17 cellular contexts compared by ENCODE assay signal in the genomic region with DNA sequence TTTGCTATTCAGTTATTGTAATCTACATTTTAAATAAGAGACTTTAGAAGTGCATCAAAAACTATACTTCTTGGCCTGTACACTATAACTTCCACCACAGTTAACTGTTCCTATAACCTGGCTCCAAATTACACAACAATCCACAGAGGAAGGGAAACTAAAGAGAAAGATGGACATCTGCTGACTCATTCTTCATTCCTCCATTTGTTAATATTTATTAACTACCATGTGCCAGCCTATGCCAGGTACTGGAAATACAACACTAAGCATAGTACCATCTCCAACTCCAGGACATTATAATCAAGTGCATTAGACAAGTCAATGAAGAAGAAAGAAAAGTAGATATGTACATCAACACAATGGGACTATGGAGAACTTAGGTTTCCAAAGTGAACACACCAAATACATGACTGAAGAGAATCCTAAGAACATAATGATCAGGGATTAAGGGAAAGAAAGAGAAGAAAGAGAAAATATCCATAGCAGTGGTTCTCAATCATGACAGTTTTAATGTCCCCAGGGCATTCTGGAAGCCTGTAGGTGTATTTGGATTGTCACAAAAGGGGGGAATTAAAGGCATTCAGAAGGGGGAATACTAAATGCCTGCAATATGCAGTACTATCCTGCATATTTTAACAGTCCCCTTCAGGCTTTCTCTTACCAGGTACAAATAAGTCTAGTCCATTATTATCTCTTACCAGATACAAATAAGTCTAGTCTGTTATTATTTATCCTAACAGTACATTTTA. TPM values are rescaled to one million over a fixed set of nuclear protein-coding genes. Genes with fewer than 3 reads are reported as not detected.
DNase-seq lines count a peak whose midpoint lies in the region; ATAC-seq, FAIRE-seq and TF ChIP-seq lines count a peak whose summit lies in the region.
"Had no signal": no experiment of that assay in that cellular context is flagged by ENCODE, and none has a peak within 500 bp of the region (broad histone marks: within the 10 kb centered on the region; RNA-seq: fewer than 3 reads in every experiment).

No MANE protein-coding gene starts in this region.

- H3K36me3 Mint-ChIP-seq in MCF 10A (ENCODE audit: insufficient read depth, unreplicated experiment) = peaks cover 52% of the 10 kb centered on the region
- peaks cover 56% of the 10 kb centered on the region for H3K36me3 Mint-ChIP-seq in WTC11

- H3K9me3 Mint-ChIP-seq in MCF 10A (ENCODE audit: unreplicated experiment) (no peaks in the 10 kb centered on the region), WTC11 (0 out of 2 replicates have a peak, but pooled peaks cover 3% of the 10 kb centered on the region)
- H3K9me3 Mint-ChIP-seq: activated CD4-positive, alpha-beta T cell treated with anti-CD3 and anti-CD28 coated beads, Interleukin-2, amount 10 ng/mL, durations not matched to agents 24 days and 14 days; immature natural killer cell; type B pancreatic cell had no signal

- no peaks in the 10 kb centered on the region for H4K20me1 ChIP-seq in keratinocyte (ENCODE audit: control insufficient read depth, extremely low read depth, insufficient read depth, low read length)

- CTCF ChIA-PET in MCF 10A (lab: Yijun Ruan, JAX) = no interaction called here
- CTCF ChIA-PET in WTC11 (lab: Charles Lee) = no interaction called here

- no peak overlapping the region for H3K27ac ChIP-seq in breast epithelium
- H3K27ac ChIP-seq in keratinocyte (ENCODE audit: control insufficient read depth, insufficient read depth, low read length) = peak overlapping the region; percentile 4
- H3K27ac ChIP-seq: skin epidermis had no signal

- H3K27me3 ChIP-seq in breast epithelium (no peaks in the 10 kb centered on the region), keratinocyte (ENCODE audit: control insufficient read depth, extremely low read depth, insufficient read depth, low read length) (no peaks in the 10 kb centered on the region)

- dilution Hi-C loops in keratinocyte (cut with MboI; ENCODE audit: extremely low pct_ligation_motif_present, low sequenced_read_pairs) = no loop called here

- H3K4me1 ChIP-seq in breast epithelium (no peaks in the 10 kb centered on the region), keratinocyte (ENCODE audit: control insufficient read depth, extremely low read depth, insufficient read depth, low read length) (peaks cover 7% of the 10 kb centered on the region)

- H3K4me3 Mint-ChIP-seq in MCF 10A (ENCODE audit: unreplicated experiment) (no peak overlapping the region), WTC11 (no peak overlapping the region)
- H3K4me3 Mint-ChIP-seq: activated CD4-positive, alpha-beta T cell treated with anti-CD3 and anti-CD28 coated beads, Interleukin-2, amount 10 ng/mL, durations not matched to agents 24 days and 14 days; immature natural killer cell; type B pancreatic cell had no signal

- H3K4me3 ChIP-seq in breast epithelium (no peak overlapping the region), keratinocyte (ENCODE audit: control insufficient read depth in 2 of 3, extremely low read depth in 1 of 3, insufficient read depth in 2 of 3, low read depth in 1 of 3, low read length in 3 of 3) (no peak overlapping the region)
- H3K4me3 ChIP-seq: skin epidermis had no signal

- peak; percentile 46 for DNase-seq in MCF 10A (ENCODE audit: unreplicated experiment)
- DNase-seq in breast epithelium (ENCODE audit: low spot score in 2 of 2) = no peak
- no peak for DNase-seq in WTC11 (ENCODE audit: low spot score)
- DNase-seq in keratinocyte (ENCODE audit: low read depth, low spot score) = no peak
- no peak for DNase-seq in NCI-H146 treated with DMSO at 0.1 percent for 48 hours (lab: John Stamatoyannopoulos, UW; ENCODE audit: unreplicated experiment)
- DNase-seq in stimulated activated naive CD4-positive, alpha-beta T cell treated with Interleukin-2 at 50 U/mL for 16 hours (lab: John Stamatoyannopoulos, UW) = no peak
- no peak for DNase-seq in stimulated activated CD4-positive, alpha-beta T cell treated with anti-CD3 and anti-CD28 coated beads, Interleukin-2, amount 100 ng/mL, for 48 hours
- no peak for DNase-seq in hippocampal formation (lab: John Stamatoyannopoulos, UW)
- DNase-seq: activated CD4-positive, alpha-beta T cell treated with anti-CD3 and anti-CD28 coated beads, Interleukin-2, amount 10 ng/mL, durations not matched to agents 24 days and 14 days; activated effector memory CD4-positive, alpha-beta T cell treated with Interleukin-2 at 50 U/mL for 16 hours; GDM1; immature natural killer cell; naive thymus-derived CD4-positive, alpha-beta T cell; NCI-H1417; NCI-H524 treated with DMSO at 0.1 percent for 48 hours had no signal

- no peak for ATAC-seq in WTC11
- ATAC-seq: naive thymus-derived CD4-positive, alpha-beta T cell had no signal

- peaks cover 27% of the 10 kb centered on the region for H3K79me2 ChIP-seq in keratinocyte (ENCODE audit: control insufficient read depth, insufficient read depth, low read length)

- POLR2A ChIA-PET in MCF 10A (lab: Yijun Ruan, JAX) (interaction anchor here (1.2 kb wide), 1 partner anchor 9 kb away, joined by 4 read pairs; no protein-coding TSS in a partner anchor), WTC11 (lab: Charles Lee) (no interaction called here)

- no peak overlapping the region for H3K9ac ChIP-seq in keratinocyte (ENCODE audit: control insufficient read depth, extremely low read depth, insufficient read depth, low read length)

- TF ChIP-seq CTCF in MCF 10A (IDR thresholded peaks at IDR 0.05; ENCODE audit: unreplicated experiment) (no peak), breast epithelium (IDR thresholded peaks at IDR 0.05) (no peak), WTC11 (IDR thresholded peaks at IDR 0.05) (no peak), keratinocyte (optimal IDR thresholded peaks at IDR 0.05 in 1 of 3, IDR thresholded peaks at IDR 0.05 in 1 of 3, conservative IDR thresholded peaks at IDR 0.05 in 1 of 3; ENCODE audit: extremely low read depth in 1 of 3, insufficient read depth in 2 of 3, low read length in 3 of 3) (no peak)

- peak overlapping the region; percentile 21 for H3K27ac Mint-ChIP-seq in MCF 10A (ENCODE audit: low read depth, unreplicated experiment)
- H3K27ac Mint-ChIP-seq in WTC11 = peak overlapping the region; percentile 42
- H3K27ac Mint-ChIP-seq: activated CD4-positive, alpha-beta T cell treated with anti-CD3 and anti-CD28 coated beads, Interleukin-2, amount 10 ng/mL, durations not matched to agents 24 days and 14 days; immature natural killer cell; type B pancreatic cell had no signal

- intact Hi-C loops in MCF 10A (cut with micrococcal nuclease) (no loop called here), breast epithelium (cut with DNase I; ENCODE audit: low total_unique reads) (no loop called here)

- no peak overlapping the region for H3K4me2 ChIP-seq in keratinocyte (ENCODE audit: control insufficient read depth, extremely low read depth, insufficient read depth, low read depth, low read length)

- H3K4me1 Mint-ChIP-seq in MCF 10A (ENCODE audit: insufficient read depth, unreplicated experiment) = peaks cover 28% of the 10 kb centered on the region
- no peaks in the 10 kb centered on the region for H3K4me1 Mint-ChIP-seq in WTC11

- H3K27me3 Mint-ChIP-seq in MCF 10A (ENCODE audit: insufficient read depth, unreplicated experiment) (no peaks in the 10 kb centered on the region), WTC11 (ENCODE audit: low read depth) (no peaks in the 10 kb centered on the region)
- H3K27me3 Mint-ChIP-seq: activated CD4-positive, alpha-beta T cell treated with anti-CD3 and anti-CD28 coated beads, Interleukin-2, amount 10 ng/mL, durations not matched to agents 24 days and 14 days; naive thymus-derived CD4-positive, alpha-beta T cell; type B pancreatic cell had no signal

- H3K36me3 ChIP-seq in breast epithelium = no peaks in the 10 kb centered on the region
- peaks cover 2 to 5% of the 10 kb centered on the region in 2 experiments for H3K36me3 ChIP-seq in keratinocyte (ENCODE audit: control insufficient read depth in 2 of 2, extremely low read depth in 1 of 2, insufficient read depth in 2 of 2, low read length in 2 of 2)

- H2AFZ ChIP-seq in keratinocyte (ENCODE audit: control insufficient read depth, low read length) = peak overlapping the region; percentile 2

- H3K9me1 ChIP-seq in keratinocyte (ENCODE audit: control insufficient read depth, extremely low read depth, insufficient read depth, low read length) = no peaks in the 10 kb centered on the region

- TF ChIP-seq POLR2A in breast epithelium (IDR thresholded peaks at IDR 0.05) = no peak

- H3K9me3 ChIP-seq in breast epithelium (no peaks in the 10 kb centered on the region), keratinocyte (ENCODE audit: control insufficient read depth, low read depth, low read length) (no peaks in the 10 kb centered on the region)

- FAIRE-seq in keratinocyte (lab: Jason Lieb, UNC) = peak; percentile 56

- BruUV-seq in MCF 10A (replicated peaks; lab: Mats Ljungman, UMichigan) = no TSS peak

TF ChIP-seq in WTC11, 78 proteins besides CTCF, POLR2A, EP300 and RAD21:
- TF ChIP-seq, protein P1, sequence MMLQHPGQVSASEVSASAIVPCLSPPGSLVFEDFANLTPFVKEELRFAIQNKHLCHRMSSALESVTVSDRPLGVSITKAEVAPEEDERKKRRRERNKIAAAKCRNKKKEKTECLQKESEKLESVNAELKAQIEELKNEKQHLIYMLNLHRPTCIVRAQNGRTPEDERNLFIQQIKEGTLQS (CRISPR knock-in tag; conservative IDR thresholded peaks at IDR 0.05) = no peak
TF ChIP-seq in WTC11: peak in this region for 0.

RNA-seq across cellular contexts. Expression of a gene that starts 8.9 kb away (rescaled TPM):
- total RNA-seq in MCF 10A (2022) (55.1 and 57.9 TPM in 2 replicates), breast epithelium (10 to 100 TPM; 28.5 to 40.7 (median 36.1) TPM), WTC11 (2021) (76.9 to 84.3 TPM (median 77.5 TPM) in 3 replicates)
- polyA plus RNA-seq in keratinocyte = 18.7 to 34.1 TPM (median 29.4 TPM) in 3 replicates
- 39.5 TPM for polyA plus RNA-seq in keratinocyte (2011; ENCODE audit: low read depth)
- polyA plus RNA-seq in keratinocyte (2011; cell fraction: cytosol; rRNA removed) = 12.2 and 36.9 TPM in 2 replicates
- polyA plus RNA-seq in keratinocyte (2011; cell fraction: nucleus; rRNA removed) = 30.9 and 33.4 TPM in 2 replicates
- 16.6 and 21.3 TPM in 2 replicates for polyA plus RNA-seq in keratinocyte (2012; ENCODE audit: low replicate concordance)
- 11.9 to 37.1 TPM (median 20.0 TPM) in 3 replicates for polyA minus RNA-seq in keratinocyte
- polyA minus RNA-seq in keratinocyte (2011; cell fraction: cytosol; rRNA and poly(A)+ RNA removed) = 19.8 TPM
- 37.0 and 43.3 TPM in 2 replicates for polyA minus RNA-seq in keratinocyte (2011; cell fraction: nucleus; rRNA and poly(A)+ RNA removed)
